In genomic region chr2:76984359-76984758, GRCh38 we compare ENCODE assay signal across 18 cellular contexts.
DNase-seq lines count a peak whose midpoint lies in the region; ATAC-seq and TF ChIP-seq lines count a peak whose summit lies in the region.
"Had no signal": no experiment of that assay in that cellular context is flagged by ENCODE, and none has a peak within 500 bp of the region (broad histone marks: within the 10 kb centered on the region; RNA-seq: fewer than 3 reads in every experiment).

No MANE protein-coding gene starts in this region.

- H3K23ac ChIP-seq in mesenchymal stem cell (ENCODE audit: low read length in 2 of 2) = no peak overlapping the region

- no peaks in the 10 kb centered on the region for H4K20me1 ChIP-seq in neural progenitor cell (ENCODE audit: low read depth)
- H4K20me1 ChIP-seq: BLaER1 had no signal

- peaks cover 25% of the 10 kb centered on the region for H3F3A ChIP-seq in neural progenitor cell (ENCODE audit: low read depth)

- no peaks in the 10 kb centered on the region for H3K79me2 ChIP-seq in neural progenitor cell (ENCODE audit: low read depth)

- H2BK12ac ChIP-seq in mesenchymal stem cell (ENCODE audit: low read length in 2 of 2) = no peak overlapping the region

- H3K27ac Mint-ChIP-seq in endodermal cell (peak overlapping the region; percentile 45), neural progenitor cell (peak overlapping the region; percentile 99)
- H3K27ac Mint-ChIP-seq: HFFc6 had no signal

- H3K4me3 ChIP-seq in endodermal cell (ENCODE audit: low read length) (no peak overlapping the region), mesenchymal stem cell (ENCODE audit: insufficient read depth in 1 of 2, low read depth in 1 of 2, low read length in 2 of 2) (no peak overlapping the region), neural progenitor cell (no peak overlapping the region), A673 (ENCODE audit: low read depth, low read length, poor library complexity, severe bottlenecking) (no peak overlapping the region)
- H3K4me3 ChIP-seq: BLaER1 had no signal

- H2AK5ac ChIP-seq in mesenchymal stem cell (ENCODE audit: low read length, severe bottlenecking) = no peak overlapping the region

- H3K9ac ChIP-seq in endodermal cell (ENCODE audit: extremely low read depth, low read length, poor library complexity, severe bottlenecking) (no peak overlapping the region), mesenchymal stem cell (ENCODE audit: low read length) (no peak overlapping the region), neural progenitor cell (no peak overlapping the region)
- H3K9ac ChIP-seq: BLaER1 had no signal

- H3K14ac ChIP-seq in mesenchymal stem cell (ENCODE audit: low read length in 2 of 2) = no peak overlapping the region

- H3K4me1 ChIP-seq in endodermal cell (ENCODE audit: control insufficient read depth, insufficient read depth, low read length) (peaks cover 6% of the 10 kb centered on the region), mesenchymal stem cell (ENCODE audit: control insufficient read depth, insufficient read depth, low read depth, low read length) (no peaks in the 10 kb centered on the region), neural progenitor cell (peaks cover 41% of the 10 kb centered on the region), A673 (ENCODE audit: insufficient read depth, low read length, poor library complexity, severe bottlenecking) (no peaks in the 10 kb centered on the region)
- H3K4me1 ChIP-seq: Caco-2 had no signal

- no peak overlapping the region for H2BK120ac ChIP-seq in mesenchymal stem cell (ENCODE audit: low read depth, low read length)

- peaks cover 2% of the 10 kb centered on the region for H3K36me3 Mint-ChIP-seq in endodermal cell (ENCODE audit: low read depth)
- H3K36me3 Mint-ChIP-seq in neural progenitor cell = peaks cover 13% of the 10 kb centered on the region
- H3K36me3 Mint-ChIP-seq: CD8-positive, alpha-beta memory T cell had no signal

- no peak for ATAC-seq in HG03520 (IDR thresholded peaks at IDR 0.05; ENCODE audit: unreplicated experiment)

- no peak overlapping the region for H3K27ac ChIP-seq in endodermal cell (ENCODE audit: low read depth, low read length)
- no peak overlapping the region for H3K27ac ChIP-seq in mesenchymal stem cell (ENCODE audit: low read length, poor library complexity, severe bottlenecking)
- no peak overlapping the region for H3K27ac ChIP-seq in neural progenitor cell
- H3K27ac ChIP-seq in A673 (ENCODE audit: low read depth, low read length, poor library complexity, severe bottlenecking) = no peak overlapping the region
- H3K27ac ChIP-seq: 22Rv1, BLaER1, HL-60 had no signal

- BruUV-seq in A673 (replicated peaks; lab: Mats Ljungman, UMichigan) = no TSS peak

- peaks cover 39% of the 10 kb centered on the region for H3K4me1 Mint-ChIP-seq in endodermal cell
- peaks cover 49% of the 10 kb centered on the region for H3K4me1 Mint-ChIP-seq in neural progenitor cell
- H3K4me1 Mint-ChIP-seq: CD8-positive, alpha-beta memory T cell had no signal

- no peaks in the 10 kb centered on the region for H3K27me3 ChIP-seq in endodermal cell (ENCODE audit: control insufficient read depth, insufficient read depth, low read length, poor library complexity, severe bottlenecking)
- no peaks in the 10 kb centered on the region for H3K27me3 ChIP-seq in mesenchymal stem cell (ENCODE audit: control insufficient read depth in 1 of 2, insufficient read depth in 1 of 2, low read length in 2 of 2)
- H3K27me3 ChIP-seq in neural progenitor cell = no peaks in the 10 kb centered on the region
- no peaks in the 10 kb centered on the region for H3K27me3 ChIP-seq in A673 (replicated peaks; ENCODE audit: insufficient read depth, low read depth, low read length, poor library complexity)
- H3K27me3 ChIP-seq: BLaER1 had no signal

- POLR2A ChIA-PET in A673 (lab: Charles Lee; ENCODE audit: low non-redundant PET) = no interaction called here

- H3K79me1 ChIP-seq in mesenchymal stem cell (replicated peaks; ENCODE audit: low read length, poor library complexity, severe bottlenecking) = no peaks in the 10 kb centered on the region

- H2BK5ac ChIP-seq in mesenchymal stem cell (ENCODE audit: low read depth, low read length, poor library complexity, severe bottlenecking) = no peak overlapping the region

- H3K27me3 Mint-ChIP-seq in endodermal cell (ENCODE audit: insufficient read depth) (no peaks in the 10 kb centered on the region), neural progenitor cell (ENCODE audit: insufficient read depth, low read depth) (no peaks in the 10 kb centered on the region)
- H3K27me3 Mint-ChIP-seq: CD8-positive, alpha-beta memory T cell had no signal

- intact Hi-C loops in A673 (cut with micrococcal nuclease; ENCODE audit: unreplicated experiment) = no loop called here

- H3K36me3 ChIP-seq in endodermal cell (ENCODE audit: control insufficient read depth, insufficient read depth, low read length) (no peaks in the 10 kb centered on the region), mesenchymal stem cell (ENCODE audit: control insufficient read depth in 1 of 2, insufficient read depth in 2 of 2, low read depth in 1 of 2, low read length in 2 of 2) (no peaks in the 10 kb centered on the region), neural progenitor cell (no peaks in the 10 kb centered on the region), A673 (ENCODE audit: insufficient read depth, low read length, poor library complexity, severe bottlenecking) (no peaks in the 10 kb centered on the region)
- H3K36me3 ChIP-seq: BLaER1 had no signal

- H3K4me2 ChIP-seq in mesenchymal stem cell (ENCODE audit: low read length, poor library complexity, severe bottlenecking) (no peak overlapping the region), neural progenitor cell (peak overlapping the region; percentile 70)
- H3K4me2 ChIP-seq: BLaER1 had no signal

- no peak overlapping the region for H4K91ac ChIP-seq in mesenchymal stem cell (ENCODE audit: low read length)

- 67% methylated on average over 2 of the region's 2 CpGs; no CpG with 5 or more reads in 1 of the 2 experiments for WGBS in endodermal cell (ENCODE audit: insufficient coverage in 1 of 2, insufficient read length in 1 of 2), 2 experiments
- 40% methylated on average over 1 of the region's 2 CpGs for WGBS in mesenchymal stem cell

- H2AFZ ChIP-seq in mesenchymal stem cell (ENCODE audit: low read depth, low read length) (no peak overlapping the region), neural progenitor cell (replicated peaks) (no peak overlapping the region)

- H3K18ac ChIP-seq in mesenchymal stem cell (ENCODE audit: low read depth in 1 of 2, low read length in 2 of 2) = no peak overlapping the region

- no peaks in the 10 kb centered on the region for H3K9me3 Mint-ChIP-seq in endodermal cell
- peaks cover 7% of the 10 kb centered on the region for H3K9me3 Mint-ChIP-seq in neural progenitor cell

- H3K9me3 ChIP-seq in endodermal cell (ENCODE audit: control insufficient read depth, low read length) (no peaks in the 10 kb centered on the region), mesenchymal stem cell (ENCODE audit: control insufficient read depth, low read length) (no peaks in the 10 kb centered on the region), neural progenitor cell (ENCODE audit: low read depth) (no peaks in the 10 kb centered on the region), A673 (ENCODE audit: low read depth, low read length, poor library complexity, severe bottlenecking) (no peaks in the 10 kb centered on the region)
- H3K9me3 ChIP-seq: BLaER1, Caco-2 had no signal

- no peak overlapping the region for H3K4ac ChIP-seq in mesenchymal stem cell (ENCODE audit: low read depth in 1 of 2, low read length in 2 of 2)

- TF ChIP-seq CTCF in endodermal cell (conservative IDR thresholded peaks at IDR 0.05) (no peak), neural progenitor cell (IDR thresholded peaks at IDR 0.05) (no peak), A673 (conservative IDR thresholded peaks at IDR 0.05; ENCODE audit: low read depth, low read length) (no peak)

- H4K8ac ChIP-seq in mesenchymal stem cell (ENCODE audit: low read length) = no peak overlapping the region

- CTCF ChIA-PET in A673 (lab: Charles Lee) = no interaction called here

- H2BK15ac ChIP-seq in mesenchymal stem cell (ENCODE audit: low read depth, poor library complexity, severe bottlenecking) = no peak overlapping the region

- H3K4me3 Mint-ChIP-seq in endodermal cell (peak overlapping the region; percentile 15), neural progenitor cell (peak overlapping the region; percentile 58)
- H3K4me3 Mint-ChIP-seq: CD8-positive, alpha-beta memory T cell; HFFc6 had no signal

- DNase-seq in HT1080 (ENCODE audit: low read depth) (peak; percentile 22), endodermal cell (peak; percentile 46), mesenchymal stem cell (peak; percentile 47), neural progenitor cell (ENCODE audit: low spot score) (no peak), A673 (ENCODE audit: low spot score) (no peak), DMS114 treated with DMSO at 0.1 percent for 48 hours (lab: John Stamatoyannopoulos, UW; ENCODE audit: unreplicated experiment) (no peak)
- DNase-seq in activated CD8-positive, alpha-beta memory T cell treated with anti-CD3 and anti-CD28 coated beads for 24 hours = no peak
- DNase-seq: AML-193; Caco-2; CD8-positive, alpha-beta memory T cell; DMS53; GF-D8; HCEC 1CT; HFFc6 had no signal

Comparison
In these comparisons a context has a peak if more than half of its experiments do, and no peak if none do; other contexts are left out.
1. DNase-seq: peak in HT1080 (single experiment), endodermal cell (single experiment) and mesenchymal stem cell (single experiment); none in neural progenitor cell (single experiment), activated CD8-positive, alpha-beta memory T cell treated with anti-CD3 and anti-CD28 coated beads for 24 hours (single experiment), A673 (single experiment) and DMS114 treated with DMSO at 0.1 percent for 48 hours (single experiment).